In the genomic region with DNA sequence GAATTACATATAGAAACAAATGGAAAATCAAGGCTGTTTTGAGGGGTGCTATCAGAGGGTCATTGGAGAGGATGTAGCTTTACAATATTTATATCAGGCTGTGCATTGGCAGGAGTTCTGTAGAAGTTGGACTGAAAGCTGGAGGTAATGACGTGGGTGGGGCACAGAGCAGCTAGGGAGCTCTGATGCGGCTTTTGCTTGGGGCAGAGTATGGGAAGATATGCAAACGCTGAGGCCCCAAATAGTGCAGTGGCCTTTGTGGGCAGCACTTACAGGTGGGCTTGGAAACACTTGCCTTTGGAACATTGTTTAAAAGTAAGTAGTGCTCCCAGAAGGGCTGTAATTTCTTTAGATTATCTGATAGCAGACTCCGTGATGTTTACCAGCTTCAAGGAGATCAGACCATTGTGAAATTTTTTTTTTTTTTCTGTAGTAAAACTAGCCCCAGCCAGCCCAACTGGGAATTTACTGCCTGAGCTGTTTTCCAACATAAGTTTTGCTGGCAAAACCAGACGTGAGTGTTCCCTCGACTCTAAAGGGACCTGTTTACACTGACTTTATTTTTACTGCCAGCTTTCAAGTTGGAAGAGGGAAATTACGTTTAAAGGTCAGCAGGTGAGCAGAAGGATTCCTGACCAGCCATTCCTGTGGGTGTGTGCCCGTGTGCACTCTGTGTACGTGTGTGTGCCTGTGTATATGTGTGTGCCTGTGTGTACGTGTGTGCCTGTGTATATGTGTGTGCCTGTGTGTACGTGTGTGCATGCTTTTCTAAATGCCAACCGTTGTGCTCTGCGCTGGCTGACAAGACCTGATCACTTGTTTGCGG, we compare ENCODE assay signal across 1 cellular context.
TF ChIP-seq lines count a peak whose summit lies in the region.

MAB21L3 (plus strand) TSS at position 204 of the 826 bp plus-strand sequence. CDS start 1,217 bp downstream, outside the sequence.

TF ChIP-seq in H1, 55 proteins besides CTCF, POLR2A, EP300 and RAD21:
- TF ChIP-seq TCF12 (IDR thresholded peaks at IDR 0.05; ENCODE audit: low read depth, low read length) (no peak), TAF1 (IDR thresholded peaks at IDR 0.05; ENCODE audit: low read depth, low read length) (no peak), CBX8 (IDR thresholded peaks at IDR 0.05; ENCODE audit: borderline replicate concordance, low read depth, low read length) (no peak), SP1 (IDR thresholded peaks at IDR 0.05; ENCODE audit: low read depth, low read length) (no peak), EGR1 (IDR thresholded peaks at IDR 0.05; ENCODE audit: borderline replicate concordance, low read depth, low read length) (no peak), NANOG (IDR thresholded peaks at IDR 0.05; ENCODE audit: insufficient read depth, low read depth, low read length, poor library complexity, severe bottlenecking) (no peak), SIN3A (conservative IDR thresholded peaks at IDR 0.05 in 1 of 2, IDR thresholded peaks at IDR 0.05 in 1 of 2; ENCODE audit: low read depth in 1 of 2, low read length in 2 of 2) (no peak), MAX (IDR thresholded peaks at IDR 0.05) (no peak), BRCA1 (IDR thresholded peaks at IDR 0.05; ENCODE audit: low read depth, low read length) (no peak), RXRA (IDR thresholded peaks at IDR 0.05; ENCODE audit: insufficient read depth, low read depth, low read length) (no peak), SUZ12 (IDR thresholded peaks at IDR 0.05; ENCODE audit: low read length) (no peak), SIRT6 (IDR thresholded peaks at IDR 0.05; ENCODE audit: low read length) (no peak), CHD2 (IDR thresholded peaks at IDR 0.05; ENCODE audit: low read length) (no peak), EZH2 (IDR thresholded peaks at IDR 0.05; ENCODE audit: low read depth, low read length, severe bottlenecking) (no peak), POLR2AphosphoS5 (IDR thresholded peaks at IDR 0.05; ENCODE audit: low read depth, low read length) (no peak), SP4 (IDR thresholded peaks at IDR 0.05; ENCODE audit: low read length) (no peak), PHF8 (conservative IDR thresholded peaks at IDR 0.05; ENCODE audit: low read depth, low read length) (no peak)
- TF ChIP-seq, protein P1, sequence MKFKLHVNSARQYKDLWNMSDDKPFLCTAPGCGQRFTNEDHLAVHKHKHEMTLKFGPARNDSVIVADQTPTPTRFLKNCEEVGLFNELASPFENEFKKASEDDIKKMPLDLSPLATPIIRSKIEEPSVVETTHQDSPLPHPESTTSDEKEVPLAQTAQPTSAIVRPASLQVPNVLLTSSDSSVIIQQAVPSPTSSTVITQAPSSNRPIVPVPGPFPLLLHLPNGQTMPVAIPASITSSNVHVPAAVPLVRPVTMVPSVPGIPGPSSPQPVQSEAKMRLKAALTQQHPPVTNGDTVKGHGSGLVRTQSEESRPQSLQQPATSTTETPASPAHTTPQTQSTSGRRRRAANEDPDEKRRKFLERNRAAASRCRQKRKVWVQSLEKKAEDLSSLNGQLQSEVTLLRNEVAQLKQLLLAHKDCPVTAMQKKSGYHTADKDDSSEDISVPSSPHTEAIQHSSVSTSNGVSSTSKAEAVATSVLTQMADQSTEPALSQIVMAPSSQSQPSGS (IDR thresholded peaks at IDR 0.05; ENCODE audit: low read length): no peak
TF ChIP-seq in H1: peak in this region for 0.
